22 cellular contexts compared by ENCODE assay signal in genomic region chr4:43778187-43778915, GRCh38.
A peak's percentile ranks its signal among the peaks of the same experiment; 100 is the strongest.
DNase-seq lines count a peak whose midpoint lies in the region; ATAC-seq and TF ChIP-seq lines count a peak whose summit lies in the region.
"Had no signal": no experiment of that assay in that cellular context is flagged by ENCODE, and none has a peak within 500 bp of the region (broad histone marks: within the 10 kb centered on the region; RNA-seq: fewer than 3 reads in every experiment).

No MANE protein-coding gene starts in this region.

- H3K27me3 ChIP-seq in brain microvascular endothelial cell (replicated peaks), result no peaks in the 10 kb centered on the region
- H3K27me3 ChIP-seq: cardiac muscle cell had no signal

- peaks cover 8% of the 10 kb centered on the region for H3K4me1 Mint-ChIP-seq in activated B cell treated with CpG ODN at 0.5 μM for 24 hours
- H3K4me1 Mint-ChIP-seq: activated naive CD4-positive, alpha-beta T cell treated with anti-CD3 and anti-CD28 coated beads, Interleukin-2, amount 10 ng/mL, durations not matched to agents 7 days and 5 days had no signal

- ATAC-seq in GM18505 (IDR thresholded peaks at IDR 0.05; ENCODE audit: unreplicated experiment), result peak; percentile 75
- peak; percentile 60 for ATAC-seq in GM21390 (IDR thresholded peaks at IDR 0.05; ENCODE audit: unreplicated experiment)
- ATAC-seq in HG03025 (IDR thresholded peaks at IDR 0.05; ENCODE audit: low FRiP score, unreplicated experiment), result peak; percentile 67
- ATAC-seq in activated B cell treated with CpG ODN at 0.5 μM for 24 hours (ENCODE audit: low read depth), result peak; percentile 37
- ATAC-seq in GM19467 (IDR thresholded peaks at IDR 0.05; ENCODE audit: unreplicated experiment), result no peak
- no peak for ATAC-seq in GM19455 (IDR thresholded peaks at IDR 0.05; ENCODE audit: unreplicated experiment)
- ATAC-seq: activated T-cell treated with anti-CD3 and anti-CD28 coated beads, Interleukin-2, amount 50 U/mL, for 72 hours; CD8-positive, alpha-beta T cell had no signal

- H3K27me3 Mint-ChIP-seq in activated B cell treated with CpG ODN at 0.5 μM for 24 hours, result no peaks in the 10 kb centered on the region
- H3K27me3 Mint-ChIP-seq: activated naive CD4-positive, alpha-beta T cell treated with anti-CD3 and anti-CD28 coated beads, Interleukin-2, amount 10 ng/mL, durations not matched to agents 7 days and 5 days; IgD-negative memory B cell had no signal

- intact Hi-C loops in activated B cell treated with CpG ODN at 0.5 μM for 24 hours (cut with micrococcal nuclease), result no loop called here
- intact Hi-C loops in head of caudate nucleus (cut with DNase I), result no loop called here

- CTCF ChIA-PET in activated B cell treated with CpG ODN at 0.5 μM for 24 hours (lab: Charles Lee), result interaction anchor here (1.2 kb wide), 1 partner anchor 9 kb away, joined by 3 read pairs; no protein-coding TSS in a partner anchor

- no peak overlapping the region for H3K4me3 Mint-ChIP-seq in activated B cell treated with CpG ODN at 0.5 μM for 24 hours
- H3K4me3 Mint-ChIP-seq: activated naive CD4-positive, alpha-beta T cell treated with anti-CD3 and anti-CD28 coated beads, Interleukin-2, amount 10 ng/mL, durations not matched to agents 7 days and 5 days; activated T-cell treated with anti-CD3 and anti-CD28 coated beads, Interleukin-2, amount 50 U/mL, for 72 hours; CD8-positive, alpha-beta T cell; IgD-negative memory B cell; T-helper 1 cell treated with Interleukin-12 subunit alpha and Interleukin-12 subunit beta and Interleukin-4 antibody, amounts not matched to agents 30 μg/mL and 1 μg/mL, for 36 hours had no signal

- POLR2A ChIA-PET in activated B cell treated with CpG ODN at 0.5 μM for 24 hours (lab: Charles Lee), result no interaction called here

- no peak overlapping the region for H3K4me3 ChIP-seq in brain microvascular endothelial cell (ENCODE audit: low read depth, low read length)
- H3K4me3 ChIP-seq: cardiac muscle cell had no signal

- no peaks in the 10 kb centered on the region for H3K36me3 ChIP-seq in brain microvascular endothelial cell (replicated peaks)
- H3K36me3 ChIP-seq: cardiac muscle cell had no signal

- in situ Hi-C loops in brain microvascular endothelial cell (cut with HindIII; ENCODE audit: low pct_ligation_motif_present, low sequenced_read_pairs), result no loop called here

- H3K27ac Mint-ChIP-seq in activated B cell treated with CpG ODN at 0.5 μM for 24 hours, result no peak overlapping the region
- H3K27ac Mint-ChIP-seq: activated naive CD4-positive, alpha-beta T cell treated with anti-CD3 and anti-CD28 coated beads, Interleukin-2, amount 10 ng/mL, durations not matched to agents 7 days and 5 days; activated T-cell treated with anti-CD3 and anti-CD28 coated beads, Interleukin-2, amount 50 U/mL, for 72 hours; CD8-positive, alpha-beta T cell; IgD-negative memory B cell; T-helper 1 cell treated with Interleukin-12 subunit alpha and Interleukin-12 subunit beta and Interleukin-4 antibody, amounts not matched to agents 30 μg/mL and 1 μg/mL, for 36 hours had no signal

- no peak overlapping the region for H3K27ac ChIP-seq in brain microvascular endothelial cell
- H3K27ac ChIP-seq: cardiac muscle cell had no signal

- no peak for DNase-seq in activated B cell treated with CpG ODN at 0.5 μM for 24 hours
- no peak for DNase-seq in brain microvascular endothelial cell
- DNase-seq in head of caudate nucleus, result no peak
- DNase-seq: activated CD4-positive, alpha-beta T cell treated with anti-CD3 and anti-CD28 coated beads for 48 hours; activated naive CD4-positive, alpha-beta T cell treated with anti-CD3 and anti-CD28 coated beads, Interleukin-2, amount 10 ng/mL, durations not matched to agents 7 days and 5 days; activated T-cell treated with anti-CD3 and anti-CD28 coated beads, Interleukin-2, amount 50 U/mL, for 72 hours; CD8-positive, alpha-beta T cell; cortex of kidney; DMS153; kidney glomerular epithelial cell; mammary epithelial cell; NCI-H1417; NCI-H2107; stimulated activated naive CD4-positive, alpha-beta T cell had no signal

- H3K9me3 Mint-ChIP-seq in activated B cell treated with CpG ODN at 0.5 μM for 24 hours, result no peaks in the 10 kb centered on the region
- H3K9me3 Mint-ChIP-seq: activated naive CD4-positive, alpha-beta T cell treated with anti-CD3 and anti-CD28 coated beads, Interleukin-2, amount 10 ng/mL, durations not matched to agents 7 days and 5 days; CD8-positive, alpha-beta T cell; IgD-negative memory B cell; T-helper 1 cell treated with Interleukin-12 subunit alpha and Interleukin-12 subunit beta and Interleukin-4 antibody, amounts not matched to agents 30 μg/mL and 1 μg/mL, for 36 hours had no signal

- H3K36me3 Mint-ChIP-seq in activated B cell treated with CpG ODN at 0.5 μM for 24 hours (ENCODE audit: low read depth), result no peaks in the 10 kb centered on the region
- H3K36me3 Mint-ChIP-seq: activated naive CD4-positive, alpha-beta T cell treated with anti-CD3 and anti-CD28 coated beads, Interleukin-2, amount 10 ng/mL, durations not matched to agents 7 days and 5 days; CD8-positive, alpha-beta T cell; IgD-negative memory B cell had no signal

- no peak for TF ChIP-seq CTCF in activated B cell treated with CpG ODN at 0.5 μM for 24 hours (IDR thresholded peaks at IDR 0.05)
- TF ChIP-seq CTCF in brain microvascular endothelial cell (IDR thresholded peaks at IDR 0.05; ENCODE audit: low read depth, low read length, missing control alignments), result no peak

- TF ChIP-seq POLR2A in GM18505 (IDR thresholded peaks at IDR 0.05; ENCODE audit: borderline replicate concordance, extremely low read depth, insufficient read depth, insufficient read length), result no peak

Comparison
In these comparisons a context has a peak if more than half of its experiments do, and no peak if none do; other contexts are left out.
1. ATAC-seq: peak in GM18505 (single experiment), GM21390 (single experiment), HG03025 (single experiment) and activated B cell treated with CpG ODN at 0.5 μM for 24 hours (single experiment); none in GM19467 (single experiment) and GM19455 (single experiment).